Comparison of ENCODE assay signal across 8 cellular contexts in the genomic region with DNA sequence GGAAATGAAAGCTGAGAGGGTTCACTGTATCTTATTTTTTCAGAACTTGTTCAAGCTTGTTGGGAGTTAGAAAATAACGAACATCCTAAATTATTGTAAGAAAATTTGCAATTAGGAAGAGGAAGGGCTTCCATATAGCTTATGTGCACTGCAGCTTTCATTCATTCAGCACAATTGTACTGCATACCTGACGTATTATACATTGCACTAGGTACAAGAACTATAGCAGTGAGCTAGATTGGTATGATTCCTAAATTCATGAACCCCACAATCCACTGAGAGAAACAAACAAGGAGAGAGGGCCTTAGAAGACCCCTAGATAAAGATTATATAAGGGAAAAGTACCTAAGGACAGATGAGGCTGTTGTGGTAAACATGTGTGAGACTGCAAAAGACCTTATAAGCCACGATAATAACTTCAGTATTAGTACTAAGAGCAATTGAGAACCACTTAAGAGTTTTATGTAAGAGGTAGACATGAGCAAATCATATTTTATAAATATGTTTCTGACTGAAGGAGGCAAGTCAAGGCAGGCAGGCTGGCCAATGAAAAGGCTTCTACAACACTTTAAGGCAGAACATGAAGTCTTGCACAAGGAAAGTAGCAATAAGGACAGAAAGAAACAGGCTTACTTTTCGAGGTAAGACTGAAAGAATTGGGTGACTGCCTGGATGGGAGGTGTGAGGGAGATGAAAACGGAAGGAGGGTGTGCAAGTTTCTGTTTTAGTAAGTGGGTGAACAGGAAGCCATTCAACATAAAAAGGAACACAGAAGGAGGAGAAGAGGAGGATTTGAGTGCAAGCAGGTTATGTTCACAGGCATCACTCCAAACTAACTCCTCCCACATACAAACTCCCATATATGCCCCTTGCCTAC.
A peak's percentile ranks its signal among the peaks of the same experiment; 100 is the strongest.
DNase-seq lines count a peak whose midpoint lies in the region; ATAC-seq and TF ChIP-seq lines count a peak whose summit lies in the region.

No MANE protein-coding gene starts in this region.

- intact Hi-C loops in activated CD8-positive, alpha-beta T cell treated with anti-CD3 and anti-CD28 coated beads for 36 hours (cut with micrococcal nuclease), result loop anchor here (2.0 to 10.0 kb wide), 3 partner anchors 16 to 472 kb away; no protein-coding TSS in a partner anchor

- H3K4me1 Mint-ChIP-seq in activated CD8-positive, alpha-beta T cell treated with anti-CD3 and anti-CD28 coated beads for 36 hours (ENCODE audit: low read depth), result peaks cover 67% of the 10 kb centered on the region
- peaks cover 7 to 22% of the 10 kb centered on the region in 2 donors for H3K4me1 Mint-ChIP-seq in stimulated activated naive B cell treated with anti-CD40 and anti-IgM and Interleukin-4, amounts not matched to agents 10 μg/mL and 1 μg/mL and 100 μg/mL, for 72 hours

- no peaks in the 10 kb centered on the region for H3K9me3 Mint-ChIP-seq in activated CD8-positive, alpha-beta T cell treated with anti-CD3 and anti-CD28 coated beads for 36 hours
- H3K9me3 Mint-ChIP-seq in stimulated activated naive B cell treated with anti-CD40 and anti-IgM and Interleukin-4, amounts not matched to agents 10 μg/mL and 1 μg/mL and 100 μg/mL, for 72 hours, result no peaks in the 10 kb centered on the region

- POLR2A ChIA-PET in activated CD8-positive, alpha-beta T cell treated with anti-CD3 and anti-CD28 coated beads for 36 hours (lab: Charles Lee), result interaction anchor here (1.1 to 1.3 kb wide), 2 partner anchors 71 to 80 kb away, joined by 3 to 4 read pairs; no protein-coding TSS in a partner anchor

- no peaks in the 10 kb centered on the region for H3K27me3 ChIP-seq in SJCRH30

- no peaks in the 10 kb centered on the region for H3K36me3 ChIP-seq in SJCRH30

- CTCF ChIA-PET in activated CD8-positive, alpha-beta T cell treated with anti-CD3 and anti-CD28 coated beads for 36 hours (lab: Charles Lee), result interaction anchor here (0.9 to 2.8 kb wide), 4 partner anchors 16 to 80 kb away, joined by 3 to 10 read pairs (median 4); a partner anchor contains a TSS

- ATAC-seq in HG03108 (IDR thresholded peaks at IDR 0.05; ENCODE audit: unreplicated experiment), result peak; percentile 98
- peak; percentile 86 for ATAC-seq in activated CD8-positive, alpha-beta T cell treated with anti-CD3 and anti-CD28 coated beads for 36 hours
- peak; percentile 98 to 99 for ATAC-seq in stimulated activated naive B cell treated with anti-CD40 and anti-IgM and Interleukin-4, amounts not matched to agents 10 μg/mL and 1 μg/mL and 100 μg/mL, for 72 hours (replicated peaks)

- no peaks in the 10 kb centered on the region for H3K4me1 ChIP-seq in SJCRH30

- peak overlapping the region; percentile 66 for H3K4me3 Mint-ChIP-seq in activated CD8-positive, alpha-beta T cell treated with anti-CD3 and anti-CD28 coated beads for 36 hours
- peak overlapping the region; percentile 12 to 42 for H3K4me3 Mint-ChIP-seq in stimulated activated naive B cell treated with anti-CD40 and anti-IgM and Interleukin-4, amounts not matched to agents 10 μg/mL and 1 μg/mL and 100 μg/mL, for 72 hours

- DNase-seq in stimulated activated CD4-positive, alpha-beta T cell treated with anti-CD3 and anti-CD28 coated beads, Interleukin-15, amount 100 ng/mL, for 24 hours, result peak; percentile 48
- DNase-seq in stimulated activated CD4-positive, alpha-beta T cell treated with anti-CD3 and anti-CD28 coated beads, Interleukin-2, amount 100 ng/mL, for 48 hours, result no peak
- DNase-seq in activated CD8-positive, alpha-beta T cell treated with anti-CD3 and anti-CD28 coated beads for 36 hours, result peak; percentile 69
- DNase-seq in stimulated activated naive B cell treated with anti-CD40 and anti-IgM and Interleukin-4, amounts not matched to agents 10 μg/mL and 1 μg/mL and 100 μg/mL, for 72 hours, result peak; percentile 30
- no peak for DNase-seq in SJCRH30
- no peak for DNase-seq in dedifferentiated amniotic fluid mesenchymal stem cell (ENCODE audit: extremely low spot score)
- no peak for DNase-seq in NCI-H1694 treated with DMSO at 0.1 percent for 48 hours (lab: John Stamatoyannopoulos, UW)

- no peak for TF ChIP-seq CTCF in activated CD8-positive, alpha-beta T cell treated with anti-CD3 and anti-CD28 coated beads for 36 hours (IDR thresholded peaks at IDR 0.05)

- no peak overlapping the region for H3K4me3 ChIP-seq in SJCRH30

- H3K9me3 ChIP-seq in SJCRH30 (replicated peaks), result no peaks in the 10 kb centered on the region

- H3K27ac Mint-ChIP-seq in activated CD8-positive, alpha-beta T cell treated with anti-CD3 and anti-CD28 coated beads for 36 hours, result peak overlapping the region; percentile 91
- H3K27ac Mint-ChIP-seq in stimulated activated naive B cell treated with anti-CD40 and anti-IgM and Interleukin-4, amounts not matched to agents 10 μg/mL and 1 μg/mL and 100 μg/mL, for 72 hours, result peak overlapping the region; percentile 43

- H3K36me3 Mint-ChIP-seq in activated CD8-positive, alpha-beta T cell treated with anti-CD3 and anti-CD28 coated beads for 36 hours (ENCODE audit: low read depth), result peaks cover 7% of the 10 kb centered on the region
- H3K36me3 Mint-ChIP-seq in stimulated activated naive B cell treated with anti-CD40 and anti-IgM and Interleukin-4, amounts not matched to agents 10 μg/mL and 1 μg/mL and 100 μg/mL, for 72 hours, result peaks cover 0 to 3% of the 10 kb centered on the region in 2 donors

- H3K27ac ChIP-seq in SJCRH30, result no peak overlapping the region

- H3K27me3 Mint-ChIP-seq in activated CD8-positive, alpha-beta T cell treated with anti-CD3 and anti-CD28 coated beads for 36 hours, result no peaks in the 10 kb centered on the region
- no peaks in the 10 kb centered on the region for H3K27me3 Mint-ChIP-seq in stimulated activated naive B cell treated with anti-CD40 and anti-IgM and Interleukin-4, amounts not matched to agents 10 μg/mL and 1 μg/mL and 100 μg/mL, for 72 hours

Comparison
In these comparisons a context has a peak if more than half of its experiments do, and no peak if none do; other contexts are left out.
1. DNase-seq: peak in stimulated activated CD4-positive, alpha-beta T cell treated with anti-CD3 and anti-CD28 coated beads, Interleukin-15, amount 100 ng/mL, for 24 hours (single experiment), activated CD8-positive, alpha-beta T cell treated with anti-CD3 and anti-CD28 coated beads for 36 hours (single experiment) and stimulated activated naive B cell treated with anti-CD40 and anti-IgM and Interleukin-4, amounts not matched to agents 10 μg/mL and 1 μg/mL and 100 μg/mL, for 72 hours (single experiment); none in stimulated activated CD4-positive, alpha-beta T cell treated with anti-CD3 and anti-CD28 coated beads, Interleukin-2, amount 100 ng/mL, for 48 hours (0 of 2), SJCRH30 (0 of 2), dedifferentiated amniotic fluid mesenchymal stem cell (single experiment) and NCI-H1694 treated with DMSO at 0.1 percent for 48 hours (single experiment).
2. Peak in every context shown above with its lines, with median percentiles within 50 percentile points of each other: ATAC-seq.